ENCODE assay signal across 10 cellular contexts in genomic region chr6:46323312-46323965, GRCh38.
A peak's percentile ranks its signal among the peaks of the same experiment; 100 is the strongest.
DNase-seq lines count a peak whose midpoint lies in the region; ATAC-seq, FAIRE-seq and TF ChIP-seq lines count a peak whose summit lies in the region.
"Had no signal": no experiment of that assay in that cellular context is flagged by ENCODE, and none has a peak within 500 bp of the region (broad histone marks: within the 10 kb centered on the region; RNA-seq: fewer than 3 reads in every experiment).

No MANE protein-coding gene starts in this region.

- intact Hi-C loops in pancreas (cut with DNase I) = no loop called here
- intact Hi-C loops in CD4-positive, alpha-beta memory T cell (cut with micrococcal nuclease) = no loop called here

- no peak overlapping the region for H3K4me3 ChIP-seq in pancreas
- H3K4me3 ChIP-seq in small intestine (ENCODE audit: low read depth in 1 of 2, low read length in 2 of 2) = no peak overlapping the region
- no peak overlapping the region for H3K4me3 ChIP-seq in CD4-positive, alpha-beta memory T cell (ENCODE audit: low read length in 2 of 2)

- H3K27me3 ChIP-seq in pancreas = no peaks in the 10 kb centered on the region
- H3K27me3 ChIP-seq in small intestine (ENCODE audit: control insufficient read depth in 2 of 2, insufficient read depth in 2 of 2, low read length in 2 of 2) = no peaks in the 10 kb centered on the region
- H3K27me3 ChIP-seq in CD4-positive, alpha-beta memory T cell (ENCODE audit: insufficient read depth, low read length) = no peaks in the 10 kb centered on the region

- WGBS in pancreas, 2 donors = 65 to 72% methylated on average over 4 of the region's 4 CpGs
- 38 to 50% (median 48%) methylated on average over 4 of the region's 4 CpGs for WGBS in small intestine, 3 donors

- ATAC-seq in pancreas = peak in 3 of 4 donors; percentile 40 to 64 (median 62)

- H3K27ac ChIP-seq in pancreas = no peak overlapping the region
- no peak overlapping the region for H3K27ac ChIP-seq in small intestine (ENCODE audit: low read depth in 1 of 2, low read length in 1 of 2)
- H3K27ac ChIP-seq in CD4-positive, alpha-beta memory T cell (ENCODE audit: low read depth, low read length) = no peak overlapping the region

- peaks cover 5% of the 10 kb centered on the region for H3K27me3 Mint-ChIP-seq in chondrocyte (ENCODE audit: low read depth)
- peaks cover 0 to 1% of the 10 kb centered on the region in 2 donors for H3K27me3 Mint-ChIP-seq in CD4-positive, alpha-beta memory T cell
- H3K27me3 Mint-ChIP-seq: activated naive CD4-positive, alpha-beta T cell treated with anti-CD3 and anti-CD28 coated beads, Interleukin-2, amount 10 ng/mL, durations not matched to agents 7 days and 5 days had no signal

- FAIRE-seq in pancreas (lab: Jason Lieb, UNC) (no peak), small intestine (lab: Jason Lieb, UNC) (no peak), GM12891 (lab: Jason Lieb, UNC) (no peak)

- DNase-seq in Daoy (ENCODE audit: low read depth) (peak; percentile 74), M059J (ENCODE audit: low read depth) (peak; percentile 80), chondrocyte (ENCODE audit: low spot score) (no peak), pancreas (no peak), small intestine (no peak), GM10248 (ENCODE audit: extremely low spot score) (no peak), GM12891 (ENCODE audit: insufficient read length, low spot score) (no peak)
- no peak for DNase-seq in CD4-positive, alpha-beta memory T cell
- DNase-seq: activated naive CD4-positive, alpha-beta T cell treated with anti-CD3 and anti-CD28 coated beads, Interleukin-2, amount 10 ng/mL, durations not matched to agents 7 days and 5 days; hypothalamus had no signal

- H3K36me3 ChIP-seq in pancreas (no peaks in the 10 kb centered on the region), small intestine (ENCODE audit: control insufficient read depth in 2 of 2, insufficient read depth in 2 of 2, low read length in 2 of 2) (no peaks in the 10 kb centered on the region)
- H3K36me3 ChIP-seq in CD4-positive, alpha-beta memory T cell (ENCODE audit: insufficient read depth, low read length) = no peaks in the 10 kb centered on the region

- no peak overlapping the region for H3K4me3 Mint-ChIP-seq in chondrocyte (ENCODE audit: unreplicated experiment)
- no peak overlapping the region for H3K4me3 Mint-ChIP-seq in CD4-positive, alpha-beta memory T cell
- H3K4me3 Mint-ChIP-seq: activated naive CD4-positive, alpha-beta T cell treated with anti-CD3 and anti-CD28 coated beads, Interleukin-2, amount 10 ng/mL, durations not matched to agents 7 days and 5 days had no signal

- H3K4me1 ChIP-seq in pancreas (peaks cover 0 to 3% (median 0%) of the 10 kb centered on the region in 3 donors), small intestine (ENCODE audit: control insufficient read depth in 2 of 2, insufficient read depth in 1 of 2, low read depth in 1 of 2, low read length in 1 of 2) (no peaks in the 10 kb centered on the region)
- no peaks in the 10 kb centered on the region for H3K4me1 ChIP-seq in CD4-positive, alpha-beta memory T cell (ENCODE audit: insufficient read depth, low read length)

- H3K27ac Mint-ChIP-seq in chondrocyte (ENCODE audit: unreplicated experiment) = peak overlapping the region; percentile 4
- no peak overlapping the region for H3K27ac Mint-ChIP-seq in CD4-positive, alpha-beta memory T cell
- H3K27ac Mint-ChIP-seq: activated naive CD4-positive, alpha-beta T cell treated with anti-CD3 and anti-CD28 coated beads, Interleukin-2, amount 10 ng/mL, durations not matched to agents 7 days and 5 days had no signal

- H3K4me1 Mint-ChIP-seq in chondrocyte (ENCODE audit: low read depth) = peaks cover 15% of the 10 kb centered on the region
- peaks cover 0 to 5% (median 5%) of the 10 kb centered on the region in 4 donors for H3K4me1 Mint-ChIP-seq in CD4-positive, alpha-beta memory T cell

- TF ChIP-seq POLR2A in GM12891 (IDR thresholded peaks at IDR 0.05; ENCODE audit: low read depth, low read length) = no peak

- POLR2A ChIA-PET in GM10248 (lab: Yijun Ruan, JAX) = no interaction called here
- POLR2A ChIA-PET in CD4-positive, alpha-beta memory T cell (lab: Charles Lee; ENCODE audit: partially characterized antibody) = no interaction called here

- no peaks in the 10 kb centered on the region for H3K9me3 Mint-ChIP-seq in chondrocyte (ENCODE audit: low read depth)
- no peaks in the 10 kb centered on the region for H3K9me3 Mint-ChIP-seq in CD4-positive, alpha-beta memory T cell
- H3K9me3 Mint-ChIP-seq: activated naive CD4-positive, alpha-beta T cell treated with anti-CD3 and anti-CD28 coated beads, Interleukin-2, amount 10 ng/mL, durations not matched to agents 7 days and 5 days had no signal

- CTCF ChIA-PET in GM10248 (lab: Yijun Ruan, JAX) = interaction anchor here (1.6 kb wide), 1 partner anchor 35 kb away, joined by 3 read pairs; no protein-coding TSS in a partner anchor
- CTCF ChIA-PET in CD4-positive, alpha-beta memory T cell (lab: Charles Lee; ENCODE audit: partially characterized antibody) = interaction anchor here (1.3 kb wide), 1 partner anchor 10 kb away, joined by 3 read pairs; no protein-coding TSS in a partner anchor

- H3K9me3 ChIP-seq in pancreas (no peaks in the 10 kb centered on the region), small intestine (ENCODE audit: control insufficient read depth, low read depth) (no peaks in the 10 kb centered on the region)
- no peaks in the 10 kb centered on the region for H3K9me3 ChIP-seq in CD4-positive, alpha-beta memory T cell (ENCODE audit: control insufficient read depth in 1 of 2, low read length in 2 of 2)

- no peaks in the 10 kb centered on the region for H3K36me3 Mint-ChIP-seq in chondrocyte (ENCODE audit: low read depth)
- no peaks in the 10 kb centered on the region for H3K36me3 Mint-ChIP-seq in CD4-positive, alpha-beta memory T cell
- H3K36me3 Mint-ChIP-seq: activated naive CD4-positive, alpha-beta T cell treated with anti-CD3 and anti-CD28 coated beads, Interleukin-2, amount 10 ng/mL, durations not matched to agents 7 days and 5 days had no signal

- TF ChIP-seq CTCF in chondrocyte (IDR thresholded peaks at IDR 0.05) (no peak), pancreas (IDR thresholded peaks at IDR 0.05) (no peak), GM10248 (IDR thresholded peaks at IDR 0.05; ENCODE audit: control extremely low read depth, extremely low read depth, low read depth, missing control alignments) (no peak)

TF ChIP-seq in GM12891, 5 proteins besides CTCF, POLR2A, EP300 and RAD21:
- TF ChIP-seq POU2F2 (IDR thresholded peaks at IDR 0.05; ENCODE audit: low read depth, low read length) = no peak
- TF ChIP-seq TAF1 (IDR thresholded peaks at IDR 0.05; ENCODE audit: low read depth, low read length) = no peak
- TF ChIP-seq SPI1 (IDR thresholded peaks at IDR 0.05; ENCODE audit: low read depth, low read length) = no peak
- no peak for TF ChIP-seq PAX5 (IDR thresholded peaks at IDR 0.05; ENCODE audit: insufficient read depth, low read length, severe bottlenecking)
- no peak for TF ChIP-seq POLR2AphosphoS5 (IDR thresholded peaks at IDR 0.05; ENCODE audit: low read depth, low read length)
TF ChIP-seq in GM12891: peak in this region for 0.

Comparison
In these comparisons a context has a peak if more than half of its experiments do, and no peak if none do; other contexts are left out.
1. DNase-seq: peak in Daoy (single experiment) and M059J (single experiment); none in chondrocyte (single experiment), pancreas (0 of 6), small intestine (single experiment), GM10248 (single experiment), GM12891 (single experiment) and CD4-positive, alpha-beta memory T cell (0 of 5).